ENCODE assay signal across 9 cellular contexts in the genomic region with DNA sequence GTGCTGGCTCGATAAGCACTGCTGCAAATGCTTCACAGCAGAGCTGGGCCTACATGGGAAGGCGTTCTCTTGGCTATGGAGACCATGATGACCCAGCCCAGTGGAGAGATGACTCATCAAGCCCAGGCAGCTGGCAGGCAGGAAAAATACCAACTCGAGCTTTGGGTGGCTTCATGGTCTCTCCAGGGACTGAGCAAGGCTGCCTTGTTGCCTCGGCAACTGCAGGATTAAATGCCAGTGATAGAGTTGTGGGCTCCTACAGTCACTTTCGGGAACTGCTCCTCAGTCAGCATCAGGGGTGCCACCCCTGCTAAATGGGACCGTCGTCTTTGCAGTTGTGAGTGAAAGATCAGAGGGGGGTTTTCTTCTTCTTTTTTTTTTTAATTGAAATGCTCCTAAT. TPM values are rescaled to one million over a fixed set of nuclear protein-coding genes. Genes with fewer than 3 reads are reported as not detected.
A peak's percentile ranks its signal among the peaks of the same experiment; 100 is the strongest.
DNase-seq lines count a peak whose midpoint lies in the region; ATAC-seq and TF ChIP-seq lines count a peak whose summit lies in the region.
"Had no signal": no experiment of that assay in that cellular context is flagged by ENCODE, and none has a peak within 500 bp of the region (broad histone marks: within the 10 kb centered on the region; RNA-seq: fewer than 3 reads in every experiment).

No MANE protein-coding gene starts in this region.

- no peak overlapping the region for H2AK5ac ChIP-seq in mesendoderm (ENCODE audit: low read length)

- H3K9me3 Mint-ChIP-seq in activated T-helper 17 cell treated with anti-CD3 and anti-CD28 coated beads, Interleukin-2, amount 50 U/mL, for 72 hours, result no peaks in the 10 kb centered on the region

- no peak overlapping the region for H3K27ac ChIP-seq in mesendoderm (ENCODE audit: low read depth, low read length)

- peaks cover 16% of the 10 kb centered on the region for H3K27me3 Mint-ChIP-seq in activated T-helper 17 cell treated with anti-CD3 and anti-CD28 coated beads, Interleukin-2, amount 50 U/mL, for 72 hours

- H2BK5ac ChIP-seq in mesendoderm (ENCODE audit: low read length), result no peak overlapping the region

- POLR2A ChIA-PET in BJ (lab: Charles Lee), result no interaction called here

- no peaks in the 10 kb centered on the region for H3K79me1 ChIP-seq in mesendoderm (ENCODE audit: low read length)

- H3K36me3 ChIP-seq in BJ (ENCODE audit: control insufficient read depth, insufficient read depth, low read length), result no peaks in the 10 kb centered on the region
- H3K36me3 ChIP-seq in mesendoderm (ENCODE audit: control insufficient read depth, insufficient read depth, low read length), result peaks cover 2% of the 10 kb centered on the region

- H4K5ac ChIP-seq in mesendoderm (ENCODE audit: low read length), result no peak overlapping the region

- CTCF ChIA-PET in BJ (lab: Yijun Ruan, JAX), result interaction anchor here (0.6 to 2.4 kb wide), 7 partner anchors 9 to 654 kb away, joined by 3 to 18 read pairs (median 4); no protein-coding TSS in a partner anchor

- no peak overlapping the region for H3K56ac ChIP-seq in mesendoderm (ENCODE audit: low read length)

- WGBS in mesendoderm (ENCODE audit: extremely low coverage, insufficient coverage, low lambda C conversion rate), result no CpG with 5 or more reads among the region's 7 CpGs

- no peak overlapping the region for H3K18ac ChIP-seq in mesendoderm (ENCODE audit: low read length)

- H3K23ac ChIP-seq in mesendoderm (ENCODE audit: low read length), result no peak overlapping the region

- H3K27ac Mint-ChIP-seq in activated T-helper 17 cell treated with anti-CD3 and anti-CD28 coated beads, Interleukin-2, amount 50 U/mL, for 72 hours, result no peak overlapping the region

- H3K4me3 Mint-ChIP-seq in activated T-helper 17 cell treated with anti-CD3 and anti-CD28 coated beads, Interleukin-2, amount 50 U/mL, for 72 hours, result no peak overlapping the region

- H2BK15ac ChIP-seq in mesendoderm (replicated peaks; ENCODE audit: low read depth), result no peak overlapping the region

- H3K9ac ChIP-seq in mesendoderm (ENCODE audit: low read length), result no peak overlapping the region

- H3K36me3 Mint-ChIP-seq in activated T-helper 17 cell treated with anti-CD3 and anti-CD28 coated beads, Interleukin-2, amount 50 U/mL, for 72 hours (ENCODE audit: low read depth), result no peaks in the 10 kb centered on the region

- no peak for TF ChIP-seq CTCF in BJ (IDR thresholded peaks at IDR 0.05; ENCODE audit: insufficient read depth, low read depth, low read length)
- no peak for TF ChIP-seq CTCF in astrocyte of the cerebellum (IDR thresholded peaks at IDR 0.05; ENCODE audit: low read depth, low read length, missing control alignments)

- no peak for ATAC-seq in activated T-helper 17 cell treated with anti-CD3 and anti-CD28 coated beads, Interleukin-2, amount 50 U/mL, for 72 hours (replicated peaks)
- ATAC-seq in HG02678 (IDR thresholded peaks at IDR 0.05; ENCODE audit: unreplicated experiment) (no peak), GM18858 (IDR thresholded peaks at IDR 0.05; ENCODE audit: unreplicated experiment) (no peak)
- ATAC-seq: GM12878 had no signal

- H3K27me3 ChIP-seq in BJ (ENCODE audit: control insufficient read depth, insufficient read depth, low read length) (no peaks in the 10 kb centered on the region; the same call in 1 of the 2 replicates), mesendoderm (ENCODE audit: insufficient read depth, low read length, poor library complexity) (no peaks in the 10 kb centered on the region)

- no peaks in the 10 kb centered on the region for H3K79me2 ChIP-seq in mesendoderm (ENCODE audit: control insufficient read depth, insufficient read depth, low read length)

- no peak overlapping the region for H3K4me2 ChIP-seq in mesendoderm (ENCODE audit: low read length)

- H2BK120ac ChIP-seq in mesendoderm (ENCODE audit: low read depth, low read length), result no peak overlapping the region

- in situ Hi-C loops in astrocyte of the cerebellum (cut with HindIII; ENCODE audit: low sequenced_read_pairs), result no loop called here

- H3K4me1 ChIP-seq in mesendoderm (ENCODE audit: control insufficient read depth, low read depth, low read length), result no peaks in the 10 kb centered on the region

- H3K4me3 ChIP-seq in BJ (ENCODE audit: low read depth, low read length) (no peak overlapping the region), astrocyte of the cerebellum (ENCODE audit: low read depth, low read length) (no peak overlapping the region), mesendoderm (ENCODE audit: low read length) (no peak overlapping the region)
- H3K4me3 ChIP-seq: GM12878 had no signal

- DNase-seq in BJ (ENCODE audit: low read depth) (peak; percentile 37), NAMALWA (ENCODE audit: low spot score) (peak; percentile 21), astrocyte of the cerebellum (ENCODE audit: low read depth) (peak; percentile 33), mesendoderm (peak; percentile 95), SW 1271 (lab: John Stamatoyannopoulos, UW) (no peak)

- H3K4me1 Mint-ChIP-seq in activated T-helper 17 cell treated with anti-CD3 and anti-CD28 coated beads, Interleukin-2, amount 50 U/mL, for 72 hours, result peaks cover 5% of the 10 kb centered on the region

- no peak overlapping the region for H3K4ac ChIP-seq in mesendoderm (ENCODE audit: low read depth, low read length)

- no peak overlapping the region for H4K8ac ChIP-seq in mesendoderm (ENCODE audit: low read depth, low read length)

RNA-seq across cellular contexts. Expression of gene MYZAP, which starts 54.6 kb away (rescaled TPM):
- polyA plus RNA-seq in BJ (2011; rRNA removed), result 0.11 and 0.45 TPM in 2 replicates
- 0.09 TPM in 1 of 2 replicates, not detected in the other for polyA minus RNA-seq in BJ (2011; rRNA and poly(A)+ RNA removed)
- polyA plus RNA-seq in mesendoderm (2013, experiment 1 of 2), result 0.59 TPM
- polyA plus RNA-seq in mesendoderm (2013, experiment 2 of 2), result 0.81 TPM
- total RNA-seq in activated T-helper 17 cell treated with anti-CD3 and anti-CD28 coated beads, Interleukin-2, amount 50 U/mL, for 72 hours, result not detected
- total RNA-seq: GM12878 had no signal
- polyA plus RNA-seq: GM12878 had no signal

Comparison
In these comparisons a context has a peak if more than half of its experiments do, and no peak if none do; other contexts are left out.
1. DNase-seq: peak in BJ (single experiment), NAMALWA (single experiment), astrocyte of the cerebellum (single experiment) and mesendoderm (single experiment); none in SW 1271 (0 of 2).